32 cellular contexts compared by ENCODE assay signal in the genomic region with DNA sequence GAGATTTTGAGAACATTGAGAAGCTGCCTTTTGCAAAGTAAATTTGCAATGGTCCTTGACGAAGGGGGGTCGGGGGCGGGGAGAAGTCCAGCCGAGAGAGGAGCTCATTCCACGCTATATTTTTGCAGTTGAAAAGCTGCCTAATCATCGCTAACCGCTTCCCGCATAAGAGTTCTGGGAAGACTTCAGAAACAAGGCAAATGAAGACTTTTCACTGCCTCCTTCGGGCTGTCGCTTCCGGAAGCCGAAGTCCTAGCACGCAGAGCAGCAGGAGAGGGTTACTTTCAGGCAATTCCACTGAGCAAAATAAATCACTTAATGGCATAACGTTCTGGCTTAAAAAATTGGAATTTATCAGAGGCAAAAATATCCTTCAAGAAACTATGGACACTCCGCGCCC. TPM values are rescaled to one million over a fixed set of nuclear protein-coding genes. Genes with fewer than 3 reads are reported as not detected.
DNase-seq lines count a peak whose midpoint lies in the region; ATAC-seq and TF ChIP-seq lines count a peak whose summit lies in the region.
"Had no signal": no experiment of that assay in that cellular context is flagged by ENCODE, and none has a peak within 500 bp of the region (broad histone marks: within the 10 kb centered on the region; RNA-seq: fewer than 3 reads in every experiment).

No MANE protein-coding gene starts in this region.

- intact Hi-C loops in sigmoid colon (cut with DNase I): no loop called here

- 15 to 31% methylated on average over 16 of the region's 16 CpGs for WGBS in sigmoid colon, 2 donors

- H3K79me2 ChIP-seq in neural progenitor cell (ENCODE audit: low read depth): no peaks in the 10 kb centered on the region

- TF ChIP-seq CTCF in neural progenitor cell (IDR thresholded peaks at IDR 0.05) (no peak), sigmoid colon (IDR thresholded peaks at IDR 0.05) (no peak)

- no peak for TF ChIP-seq EP300 in sigmoid colon (IDR thresholded peaks at IDR 0.05)

- H3K27me3 Mint-ChIP-seq in neural progenitor cell (ENCODE audit: insufficient read depth, low read depth): peaks cover 44% of the 10 kb centered on the region

- H3F3A ChIP-seq in neural progenitor cell (ENCODE audit: low read depth): peaks cover 52% of the 10 kb centered on the region

- no peak overlapping the region for H2AFZ ChIP-seq in neural progenitor cell (replicated peaks)

- H3K36me3 ChIP-seq in NT2/D1 (ENCODE audit: insufficient read depth, insufficient read length, low read length) (no peaks in the 10 kb centered on the region), iPS-15b (ENCODE audit: control insufficient read depth, insufficient read depth, low read length) (no peaks in the 10 kb centered on the region), neural progenitor cell (no peaks in the 10 kb centered on the region), sigmoid colon (no peaks in the 10 kb centered on the region)
- H3K36me3 ChIP-seq: ascending aorta, gastroesophageal sphincter, HAP-1, lower lobe of right lung, neutrophil, prostate gland, upper lobe of left lung had no signal

- no peaks in the 10 kb centered on the region for H3K36me3 Mint-ChIP-seq in neural progenitor cell
- H3K36me3 Mint-ChIP-seq: activated naive CD8-positive, alpha-beta T cell treated with anti-CD3 and anti-CD28 coated beads, Interleukin-2, amount 10 ng/mL, durations not matched to agents 7 days and 5 days had no signal

- no peak for ATAC-seq in GM18858 (IDR thresholded peaks at IDR 0.05; ENCODE audit: unreplicated experiment)
- no peak for ATAC-seq in GM18519 (IDR thresholded peaks at IDR 0.05; ENCODE audit: low FRiP score, unreplicated experiment)
- ATAC-seq: gastroesophageal sphincter, lower lobe of right lung, Panc1 had no signal

- peak overlapping the region; percentile 75 for H3K4me3 Mint-ChIP-seq in neural progenitor cell
- H3K4me3 Mint-ChIP-seq: activated naive CD8-positive, alpha-beta T cell treated with anti-CD3 and anti-CD28 coated beads, Interleukin-2, amount 10 ng/mL, durations not matched to agents 7 days and 5 days; stimulated activated naive CD8-positive, alpha-beta T cell treated with anti-CD3 and anti-CD28 coated beads, Interleukin-15, Interleukin-2, amounts not matched to agents 100 ng/mL and 50 ng/mL, for 24 hours had no signal

- peaks cover 49% of the 10 kb centered on the region for H3K4me1 Mint-ChIP-seq in neural progenitor cell

- DNase-seq in NT2/D1 (ENCODE audit: low read depth, low spot score) (no peak), neural progenitor cell (ENCODE audit: low spot score) (peak; percentile 20), sigmoid colon (no peak), NCI-H526 treated with DMSO at 0.1 percent for 48 hours (lab: John Stamatoyannopoulos, UW) (no peak)
- DNase-seq: activated CD4-positive, alpha-beta T cell treated with anti-CD3 and anti-CD28 coated beads for 4 hours; activated gamma-delta T cell; activated naive CD8-positive, alpha-beta T cell treated with anti-CD3 and anti-CD28 coated beads, Interleukin-2, amount 10 ng/mL, durations not matched to agents 7 days and 5 days; activated T-cell treated with anti-CD3 and anti-CD28 coated beads, Interleukin-2, amount 50 U/mL, for 1 hour; central memory CD4-positive, alpha-beta T cell; DND-41; kidney; lower lobe of right lung; NCI-H1092; NCI-H187 treated with DMSO at 0.1 percent for 48 hours; NCI-H524 treated with DMSO at 0.1 percent for 48 hours; SHP77 had no signal

- H4K20me1 ChIP-seq in neural progenitor cell (ENCODE audit: low read depth): peaks cover 31% of the 10 kb centered on the region

- H3K27ac Mint-ChIP-seq in neural progenitor cell: no peak overlapping the region
- H3K27ac Mint-ChIP-seq: activated naive CD8-positive, alpha-beta T cell treated with anti-CD3 and anti-CD28 coated beads, Interleukin-2, amount 10 ng/mL, durations not matched to agents 7 days and 5 days; stimulated activated naive CD8-positive, alpha-beta T cell treated with anti-CD3 and anti-CD28 coated beads, Interleukin-15, Interleukin-2, amounts not matched to agents 100 ng/mL and 50 ng/mL, for 24 hours; T-helper 2 cell treated with Interferon-gamma antibody and Interleukin-4, amounts not matched to agents 5 μg/mL and 100 μg/mL, for 36 hours had no signal

- TF ChIP-seq POLR2A in sigmoid colon (IDR thresholded peaks at IDR 0.05): no peak

- H3K27ac ChIP-seq in neural progenitor cell (no peak overlapping the region), sigmoid colon (no peak overlapping the region)
- H3K27ac ChIP-seq: ascending aorta, C4-2B, gastroesophageal sphincter, lower lobe of right lung, neutrophil, prostate gland, upper lobe of left lung had no signal

- H3K9me3 Mint-ChIP-seq in neural progenitor cell: no peaks in the 10 kb centered on the region
- H3K9me3 Mint-ChIP-seq: activated naive CD8-positive, alpha-beta T cell treated with anti-CD3 and anti-CD28 coated beads, Interleukin-2, amount 10 ng/mL, durations not matched to agents 7 days and 5 days; stimulated activated naive CD8-positive, alpha-beta T cell treated with anti-CD3 and anti-CD28 coated beads, Interleukin-15, Interleukin-2, amounts not matched to agents 100 ng/mL and 50 ng/mL, for 24 hours; T-helper 2 cell treated with Interferon-gamma antibody and Interleukin-4, amounts not matched to agents 5 μg/mL and 100 μg/mL, for 36 hours had no signal

- no peaks in the 10 kb centered on the region for H3K9me3 ChIP-seq in NT2/D1 (ENCODE audit: insufficient read depth, low read length)
- no peaks in the 10 kb centered on the region for H3K9me3 ChIP-seq in iPS-15b (ENCODE audit: control insufficient read depth, insufficient read depth, low read length)
- no peaks in the 10 kb centered on the region for H3K9me3 ChIP-seq in neural progenitor cell (ENCODE audit: low read depth)
- H3K9me3 ChIP-seq in sigmoid colon: no peaks in the 10 kb centered on the region
- H3K9me3 ChIP-seq: ascending aorta, gastroesophageal sphincter, HAP-1, lower lobe of right lung, neutrophil, prostate gland, upper lobe of left lung had no signal

- peaks cover 60% of the 10 kb centered on the region for H3K27me3 ChIP-seq in NT2/D1 (ENCODE audit: insufficient read depth, insufficient read length)
- peaks cover 31% of the 10 kb centered on the region for H3K27me3 ChIP-seq in iPS-15b (ENCODE audit: control insufficient read depth, insufficient read depth, low read length)
- peaks cover 75% of the 10 kb centered on the region for H3K27me3 ChIP-seq in neural progenitor cell
- H3K27me3 ChIP-seq in sigmoid colon: peaks cover 0 to 29% (median 4%) of the 10 kb centered on the region in 3 donors
- H3K27me3 ChIP-seq: ascending aorta had no signal

- H3K4me3 ChIP-seq in NT2/D1 (ENCODE audit: insufficient read length, low read depth) (peak overlapping the region; percentile 6), iPS-15b (ENCODE audit: low read depth, low read length) (peak overlapping the region; percentile 49), neural progenitor cell (peak overlapping the region; percentile 62), sigmoid colon (no peak overlapping the region)
- H3K4me3 ChIP-seq: HAP-1, prostate gland had no signal

- peaks cover 2% of the 10 kb centered on the region for H3K4me1 ChIP-seq in NT2/D1 (ENCODE audit: insufficient read depth, insufficient read length)
- H3K4me1 ChIP-seq in iPS-15b (ENCODE audit: control insufficient read depth, insufficient read depth, low read length): peaks cover 23% of the 10 kb centered on the region
- H3K4me1 ChIP-seq in neural progenitor cell: peaks cover 53% of the 10 kb centered on the region
- peaks cover 0 to 36% (median 32%) of the 10 kb centered on the region in 4 donors for H3K4me1 ChIP-seq in sigmoid colon
- H3K4me1 ChIP-seq: HAP-1, prostate gland had no signal

- peak overlapping the region; percentile 94 for H3K4me2 ChIP-seq in neural progenitor cell

- H3K9ac ChIP-seq in NT2/D1 (ENCODE audit: insufficient read length, low read depth) (no peak overlapping the region), iPS-15b (ENCODE audit: low read depth, low read length) (no peak overlapping the region), neural progenitor cell (no peak overlapping the region)

RNA-seq across cellular contexts. Expression of a gene that starts 2.7 kb away (rescaled TPM):
- total RNA-seq in neural progenitor cell (ENCODE audit: low replicate concordance) (0.81 and 0.94 TPM in 2 replicates), sigmoid colon (1 to 10 TPM in 3 of 4 donors, under 1 TPM in 1; 0.83 to 2.1 (median 1.6) TPM)
- under 1 TPM in 2 of 3 donors, not detected in 1; 0.25 to 0.60 TPM for polyA plus RNA-seq in sigmoid colon
- total RNA-seq: activated CD8-positive, alpha-beta memory T cell treated with anti-CD3 and anti-CD28 coated beads for 36 hours; activated naive CD8-positive, alpha-beta T cell treated with anti-CD3 and anti-CD28 coated beads, Interleukin-2, amount 10 ng/mL, durations not matched to agents 7 days and 5 days; ascending aorta had no signal

RNA-seq across cellular contexts. Expression of a gene that starts 39.9 kb away (rescaled TPM):
- 0.07 and 0.09 TPM in 2 replicates for total RNA-seq in neural progenitor cell (ENCODE audit: low replicate concordance)
- total RNA-seq in sigmoid colon: 1 to 10 TPM in 2 of 4 donors, not detected in 2; 2.1 to 4.1 TPM
- polyA plus RNA-seq in sigmoid colon: not detected
- total RNA-seq: activated CD8-positive, alpha-beta memory T cell treated with anti-CD3 and anti-CD28 coated beads for 36 hours; activated naive CD8-positive, alpha-beta T cell treated with anti-CD3 and anti-CD28 coated beads, Interleukin-2, amount 10 ng/mL, durations not matched to agents 7 days and 5 days; ascending aorta; dermis microvascular lymphatic vessel endothelial cell; fibroblast of lung; kidney; lower lobe of right lung; upper lobe of left lung had no signal

Comparison
In these comparisons a context has a peak if more than half of its experiments do, and no peak if none do; other contexts are left out.
1. H3K4me3 ChIP-seq: peak in NT2/D1 (single experiment), iPS-15b (single experiment) and neural progenitor cell (single experiment); none in sigmoid colon (0 of 4).